ENCODE assay signal across 11 cellular contexts in the genomic region with DNA sequence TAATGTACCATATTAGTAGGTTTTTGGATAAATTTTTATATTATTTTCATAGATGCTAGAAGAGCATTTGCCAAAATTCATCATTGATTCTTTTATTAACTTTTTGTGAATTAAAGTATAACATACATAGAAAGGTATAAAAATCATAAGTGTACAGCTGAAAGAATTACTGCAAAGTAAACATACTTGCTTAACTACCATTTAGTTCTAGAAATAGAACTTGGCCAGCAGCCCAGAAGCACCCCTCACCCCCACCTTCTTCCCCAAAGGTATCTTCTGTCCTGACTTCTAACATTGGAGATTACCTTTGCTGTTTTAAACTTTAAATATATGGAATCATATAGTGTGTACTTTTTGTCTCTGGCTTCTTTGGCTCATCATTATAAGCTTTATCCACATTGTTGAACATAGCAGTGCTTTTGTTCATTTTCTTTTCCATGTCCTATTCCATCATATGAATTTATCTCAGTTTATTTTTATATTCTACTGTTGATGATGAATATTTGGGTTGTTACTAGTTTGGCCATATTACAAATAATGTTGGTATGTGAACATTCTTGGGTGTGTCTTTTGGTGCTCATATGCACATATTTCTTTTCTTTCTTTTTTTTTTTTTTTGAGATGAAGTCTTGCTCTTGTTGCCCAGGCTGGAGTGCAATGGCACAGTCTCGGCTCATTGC.
DNase-seq lines count a peak whose midpoint lies in the region; ATAC-seq and TF ChIP-seq lines count a peak whose summit lies in the region.
"Had no signal": no experiment of that assay in that cellular context is flagged by ENCODE, and none has a peak within 500 bp of the region (broad histone marks: within the 10 kb centered on the region; RNA-seq: fewer than 3 reads in every experiment).

No MANE protein-coding gene starts in this region.

- ATAC-seq in activated CD8-positive, alpha-beta memory T cell treated with anti-CD3 and anti-CD28 coated beads, Interleukin-2, amount 10 ng/mL, durations not matched to agents 7 days and 5 days, result no peak
- no peak for ATAC-seq in HG03521 (IDR thresholded peaks at IDR 0.05; ENCODE audit: unreplicated experiment)

- CTCF ChIA-PET in activated CD8-positive, alpha-beta memory T cell treated with anti-CD3 and anti-CD28 coated beads, Interleukin-2, amount 10 ng/mL, durations not matched to agents 7 days and 5 days (lab: Charles Lee), result interaction anchor here (0.8 kb wide), 1 partner anchor 13 kb away, joined by 3 read pairs; no protein-coding TSS in a partner anchor

- no peak overlapping the region for H2AFZ ChIP-seq in neural progenitor cell (replicated peaks)

- H3K36me3 ChIP-seq in DOHH2 (ENCODE audit: control insufficient read depth, low read length), result no peaks in the 10 kb centered on the region
- H3K36me3 ChIP-seq in neural progenitor cell, result no peaks in the 10 kb centered on the region
- H3K36me3 ChIP-seq: adrenal gland had no signal

- no peak overlapping the region for H3K27ac Mint-ChIP-seq in activated CD8-positive, alpha-beta memory T cell treated with anti-CD3 and anti-CD28 coated beads, Interleukin-2, amount 10 ng/mL, durations not matched to agents 7 days and 5 days
- no peak overlapping the region for H3K27ac Mint-ChIP-seq in neural progenitor cell

- H3K27ac ChIP-seq in DOHH2 (ENCODE audit: low read depth, low read length), result no peak overlapping the region
- H3K27ac ChIP-seq in neural progenitor cell, result no peak overlapping the region
- H3K27ac ChIP-seq: adrenal gland, spleen had no signal

- H3K4me3 Mint-ChIP-seq in activated CD8-positive, alpha-beta memory T cell treated with anti-CD3 and anti-CD28 coated beads, Interleukin-2, amount 10 ng/mL, durations not matched to agents 7 days and 5 days, result no peak overlapping the region
- H3K4me3 Mint-ChIP-seq in neural progenitor cell, result no peak overlapping the region

- peaks cover 2% of the 10 kb centered on the region for H3K9me3 Mint-ChIP-seq in activated CD8-positive, alpha-beta memory T cell treated with anti-CD3 and anti-CD28 coated beads, Interleukin-2, amount 10 ng/mL, durations not matched to agents 7 days and 5 days (ENCODE audit: low read depth)
- peaks cover 2% of the 10 kb centered on the region for H3K9me3 Mint-ChIP-seq in neural progenitor cell

- H3K27me3 Mint-ChIP-seq in activated CD8-positive, alpha-beta memory T cell treated with anti-CD3 and anti-CD28 coated beads, Interleukin-2, amount 10 ng/mL, durations not matched to agents 7 days and 5 days, result no peaks in the 10 kb centered on the region
- no peaks in the 10 kb centered on the region for H3K27me3 Mint-ChIP-seq in neural progenitor cell (ENCODE audit: insufficient read depth, low read depth)

- DNase-seq in NCI-H1417 (lab: John Stamatoyannopoulos, UW), result peak; percentile 33 to 79 (median 47)
- peak; percentile 60 for DNase-seq in astrocyte of the hippocampus (ENCODE audit: low read depth, low spot score)
- peak; percentile 13 to 21 for DNase-seq in lung microvascular endothelial cell (ENCODE audit: low read depth in 2 of 2)
- no peak for DNase-seq in GOT3 (lab: John Stamatoyannopoulos, UW)
- no peak for DNase-seq in activated CD8-positive, alpha-beta memory T cell treated with anti-CD3 and anti-CD28 coated beads, Interleukin-2, amount 10 ng/mL, durations not matched to agents 7 days and 5 days
- no peak for DNase-seq in neural progenitor cell (ENCODE audit: low spot score)
- DNase-seq: adrenal gland, islet precursor cell, spleen had no signal

- peaks cover 5% of the 10 kb centered on the region for H3K36me3 Mint-ChIP-seq in activated CD8-positive, alpha-beta memory T cell treated with anti-CD3 and anti-CD28 coated beads, Interleukin-2, amount 10 ng/mL, durations not matched to agents 7 days and 5 days
- H3K36me3 Mint-ChIP-seq in neural progenitor cell, result no peaks in the 10 kb centered on the region

- H3K9me3 ChIP-seq in DOHH2 (ENCODE audit: control insufficient read depth, insufficient read depth, low read length), result no peaks in the 10 kb centered on the region
- H3K9me3 ChIP-seq in neural progenitor cell (ENCODE audit: low read depth), result no peaks in the 10 kb centered on the region
- H3K9me3 ChIP-seq: spleen had no signal

- H3K4me3 ChIP-seq in DOHH2 (ENCODE audit: low read length) (no peak overlapping the region), neural progenitor cell (no peak overlapping the region)
- H3K4me3 ChIP-seq: adrenal gland, spleen had no signal

- H3F3A ChIP-seq in DOHH2 (ENCODE audit: control insufficient read depth, insufficient read depth) (0 out of 2 replicates have a peak, but pooled peaks cover 4% of the 10 kb centered on the region), neural progenitor cell (ENCODE audit: low read depth) (peaks cover 3% of the 10 kb centered on the region)

- TF ChIP-seq CTCF in DOHH2 (IDR thresholded peaks at IDR 0.05; ENCODE audit: low read depth, low read length, poor library complexity, severe bottlenecking) (no peak), neural progenitor cell (IDR thresholded peaks at IDR 0.05) (no peak)

- H3K79me2 ChIP-seq in DOHH2 (ENCODE audit: control insufficient read depth, low read length) (no peaks in the 10 kb centered on the region), neural progenitor cell (ENCODE audit: low read depth) (no peaks in the 10 kb centered on the region)

- H4K20me1 ChIP-seq in DOHH2 (ENCODE audit: control insufficient read depth, insufficient read depth, low read depth, low read length) (no peaks in the 10 kb centered on the region), neural progenitor cell (ENCODE audit: low read depth) (no peaks in the 10 kb centered on the region)

- H3K27me3 ChIP-seq in DOHH2 (ENCODE audit: control insufficient read depth, low read length) (no peaks in the 10 kb centered on the region), neural progenitor cell (no peaks in the 10 kb centered on the region)
- H3K27me3 ChIP-seq: adrenal gland, spleen had no signal

- H3K4me1 Mint-ChIP-seq in activated CD8-positive, alpha-beta memory T cell treated with anti-CD3 and anti-CD28 coated beads, Interleukin-2, amount 10 ng/mL, durations not matched to agents 7 days and 5 days, result peaks cover 4% of the 10 kb centered on the region
- peaks cover 7% of the 10 kb centered on the region for H3K4me1 Mint-ChIP-seq in neural progenitor cell

- H3K9ac ChIP-seq in neural progenitor cell, result no peak overlapping the region

- H3K4me2 ChIP-seq in DOHH2 (ENCODE audit: low read length) (0 out of 2 replicates have a peak overlapping the region, but pooled peaks have one; percentile 3), neural progenitor cell (no peak overlapping the region)

- no peaks in the 10 kb centered on the region for H3K9me2 ChIP-seq in DOHH2 (replicated peaks; ENCODE audit: control insufficient read depth, low read length)

- H3K4me1 ChIP-seq in DOHH2 (ENCODE audit: control insufficient read depth, low read length) (peaks cover 29% of the 10 kb centered on the region), neural progenitor cell (peaks cover 15% of the 10 kb centered on the region)
- H3K4me1 ChIP-seq: adrenal gland had no signal

Comparison
In these comparisons a context has a peak if more than half of its experiments do, and no peak if none do; other contexts are left out.
1. DNase-seq: peak in NCI-H1417 (3 of 3), astrocyte of the hippocampus (single experiment) and lung microvascular endothelial cell (2 of 2); none in GOT3 (single experiment), activated CD8-positive, alpha-beta memory T cell treated with anti-CD3 and anti-CD28 coated beads, Interleukin-2, amount 10 ng/mL, durations not matched to agents 7 days and 5 days (single experiment) and neural progenitor cell (single experiment).